ENCODE assay signal across 8 cellular contexts in genomic region chr4:56465599-56466295, GRCh38. TPM values are rescaled to one million over a fixed set of nuclear protein-coding genes. Genes with fewer than 3 reads are reported as not detected.
A peak's percentile ranks its signal among the peaks of the same experiment; 100 is the strongest.
DNase-seq lines count a peak whose midpoint lies in the region; ATAC-seq and TF ChIP-seq lines count a peak whose summit lies in the region.

No MANE protein-coding gene starts in this region.

- H3K4me2 ChIP-seq in mammary epithelial cell (ENCODE audit: insufficient read depth, low read depth, low read length): peak overlapping the region; percentile 82

- in situ Hi-C loops in mammary epithelial cell (cut with MboI; ENCODE audit: low sequenced_read_pairs in 2 of 2): loop anchor here in 1 of 2 donors (25.0 kb wide), 1 partner anchor 522 kb away; the partner anchor contains the start of genes NOA1 and POLR2B

- 46% methylated on average over 10 of the region's 10 CpGs for WGBS in mammary epithelial cell (ENCODE audit: low coverage, missing lambda C conversion rate)

- no peak overlapping the region for H3K4me3 ChIP-seq in CD4-positive, alpha-beta memory T cell (ENCODE audit: low read length in 2 of 2)
- H3K4me3 ChIP-seq in mammary epithelial cell (replicated peaks in 1 of 3; ENCODE audit: insufficient read depth in 1 of 3, low read depth in 2 of 3, low read length in 3 of 3): peak overlapping the region; percentile 74 to 100 (median 99)

- H3K9ac ChIP-seq in mammary epithelial cell (ENCODE audit: insufficient read depth, low read length): peak overlapping the region; percentile 100

- no peaks in the 10 kb centered on the region for H3K27me3 ChIP-seq in CD4-positive, alpha-beta memory T cell (ENCODE audit: insufficient read depth, low read length)
- no peaks in the 10 kb centered on the region for H3K27me3 ChIP-seq in mammary epithelial cell (ENCODE audit: insufficient read depth, low read length)

- peaks cover 50% of the 10 kb centered on the region for H3K4me1 ChIP-seq in CD4-positive, alpha-beta memory T cell (ENCODE audit: insufficient read depth, low read length)
- peaks cover 10% of the 10 kb centered on the region for H3K4me1 ChIP-seq in mammary epithelial cell (ENCODE audit: insufficient read depth, low read length)

- POLR2A ChIA-PET in CD4-positive, alpha-beta memory T cell (lab: Charles Lee; ENCODE audit: partially characterized antibody): interaction anchor here (1.0 to 4.2 kb wide), 8 partner anchors 22 to 517 kb away, joined by 3 to 49 read pairs (median 5); partner anchors contain the start of genes AASDH, CEP135, NOA1 and PAICS
- POLR2A ChIA-PET in naive thymus-derived CD8-positive, alpha-beta T cell (lab: Charles Lee): interaction anchor here (0.6 to 5.4 kb wide), 7 partner anchors 22 to 611 kb away, joined by 3 to 85 read pairs (median 5); partner anchors contain the start of genes PAICS, PPAT and REST

- H3K36me3 Mint-ChIP-seq in CD4-positive, alpha-beta memory T cell: peaks cover 11 to 41% of the 10 kb centered on the region in 2 donors
- H3K36me3 Mint-ChIP-seq in naive thymus-derived CD8-positive, alpha-beta T cell: peaks cover 5 to 36% (median 11%) of the 10 kb centered on the region in 3 donors

- TF ChIP-seq CTCF in mammary epithelial cell (conservative IDR thresholded peaks at IDR 0.05 in 1 of 2, IDR thresholded peaks at IDR 0.05 in 1 of 2; ENCODE audit: extremely low read depth in 1 of 2, insufficient read depth in 1 of 2, low read depth in 1 of 2, low read length in 2 of 2): no peak

- H2AFZ ChIP-seq in mammary epithelial cell (ENCODE audit: low read depth, low read length): no peak overlapping the region

- intact Hi-C loops in CD4-positive, alpha-beta memory T cell (cut with micrococcal nuclease): loop anchor here (5.0 kb wide), 1 partner anchor 37 kb away; no protein-coding TSS in a partner anchor
- intact Hi-C loops in mammary epithelial cell (cut with micrococcal nuclease): loop anchor here (5.0 kb wide), 1 partner anchor 38 kb away; no protein-coding TSS in a partner anchor

- H3K4me3 Mint-ChIP-seq in CD4-positive, alpha-beta memory T cell: peak overlapping the region; percentile 94 to 100 (median 98)
- peak overlapping the region; percentile 92 to 100 (median 99) for H3K4me3 Mint-ChIP-seq in naive thymus-derived CD8-positive, alpha-beta T cell

- dilution Hi-C loops in mammary epithelial cell (cut with HindIII; ENCODE audit: low sequenced_read_pairs): no loop called here

- CTCF ChIA-PET in CD4-positive, alpha-beta memory T cell (lab: Charles Lee; ENCODE audit: partially characterized antibody): interaction anchor here (0.6 to 2.5 kb wide), 8 partner anchors 13 to 512 kb away, joined by 3 to 11 read pairs (median 4); partner anchors contain the start of genes NOA1, PAICS and PPAT
- CTCF ChIA-PET in mammary epithelial cell (lab: Charles Lee; ENCODE audit: low non-redundant PET): no interaction called here

- peak overlapping the region; percentile 29 to 99 (median 97) for H3K27ac Mint-ChIP-seq in CD4-positive, alpha-beta memory T cell
- peak overlapping the region; percentile 24 to 100 (median 98) for H3K27ac Mint-ChIP-seq in naive thymus-derived CD8-positive, alpha-beta T cell

- no peak for ATAC-seq in naive thymus-derived CD8-positive, alpha-beta T cell
- ATAC-seq in HG03097 (IDR thresholded peaks at IDR 0.05; ENCODE audit: low FRiP score, unreplicated experiment): no peak

- H3K79me2 ChIP-seq in mammary epithelial cell (ENCODE audit: insufficient read depth, low read length): peaks cover 89% of the 10 kb centered on the region

- BruUV-seq in mammary epithelial cell (replicated peaks; lab: Mats Ljungman, UMichigan): no TSS peak

- DNase-seq in CD4-positive, alpha-beta memory T cell: no peak
- DNase-seq in LoVo (ENCODE audit: low spot score): peak; percentile 7
- peak; percentile 56 for DNase-seq in mammary epithelial cell
- no peak for DNase-seq in naive thymus-derived CD8-positive, alpha-beta T cell
- DNase-seq in activated gamma-delta T cell (lab: John Stamatoyannopoulos, UW): no peak
- no peak for DNase-seq in NCI-H2029 treated with DMSO at 0.1 percent for 48 hours (lab: John Stamatoyannopoulos, UW)
- DNase-seq in CD1c-positive myeloid dendritic cell (ENCODE audit: extremely low spot score): no peak

- peaks cover 44 to 69% (median 57%) of the 10 kb centered on the region in 4 donors for H3K4me1 Mint-ChIP-seq in CD4-positive, alpha-beta memory T cell
- peaks cover 25 to 70% (median 66%) of the 10 kb centered on the region in 4 donors for H3K4me1 Mint-ChIP-seq in naive thymus-derived CD8-positive, alpha-beta T cell

- H3K27me3 Mint-ChIP-seq in CD4-positive, alpha-beta memory T cell: no peaks in the 10 kb centered on the region
- H3K27me3 Mint-ChIP-seq in naive thymus-derived CD8-positive, alpha-beta T cell: no peaks in the 10 kb centered on the region

- no peaks in the 10 kb centered on the region for H4K20me1 ChIP-seq in mammary epithelial cell (ENCODE audit: insufficient read depth, low read length)

- no peaks in the 10 kb centered on the region for H3K9me3 ChIP-seq in CD4-positive, alpha-beta memory T cell (ENCODE audit: control insufficient read depth in 1 of 2, low read length in 2 of 2)
- no peaks in the 10 kb centered on the region for H3K9me3 ChIP-seq in mammary epithelial cell (replicated peaks; ENCODE audit: insufficient read depth, low read length)

- H3K36me3 ChIP-seq in CD4-positive, alpha-beta memory T cell (ENCODE audit: insufficient read depth, low read length): no peaks in the 10 kb centered on the region
- peaks cover 12% of the 10 kb centered on the region for H3K36me3 ChIP-seq in mammary epithelial cell (ENCODE audit: insufficient read depth, low read length)

- no peaks in the 10 kb centered on the region for H3K9me3 Mint-ChIP-seq in CD4-positive, alpha-beta memory T cell
- no peaks in the 10 kb centered on the region for H3K9me3 Mint-ChIP-seq in naive thymus-derived CD8-positive, alpha-beta T cell

- peak overlapping the region; percentile 2 for H3K27ac ChIP-seq in CD4-positive, alpha-beta memory T cell (ENCODE audit: low read depth, low read length)
- peak overlapping the region; percentile 99 for H3K27ac ChIP-seq in mammary epithelial cell (ENCODE audit: insufficient read depth, low read depth, low read length)

RNA-seq across cellular contexts. Expression of gene SRP72, which starts 1.7 kb away (rescaled TPM):
- total RNA-seq in CD4-positive, alpha-beta memory T cell: 100 to 1,000 TPM; 104 to 107 TPM
- polyA plus RNA-seq in CD4-positive, alpha-beta memory T cell: 100 to 1,000 TPM; 148 to 165 TPM
- total RNA-seq in mammary epithelial cell: 100 to 1,000 TPM in 1 of 2 donors, 10 to 100 TPM in 1; 91.2 to 190 TPM
- polyA plus RNA-seq in mammary epithelial cell: 149 TPM
- 183 TPM for polyA minus RNA-seq in mammary epithelial cell
- total RNA-seq in naive thymus-derived CD8-positive, alpha-beta T cell: 100 to 1,000 TPM; 124 to 126 TPM
- 100 to 1,000 TPM; 152 to 174 (median 170) TPM for polyA plus RNA-seq in naive thymus-derived CD8-positive, alpha-beta T cell

RNA-seq across cellular contexts. Expression of gene PAICS, which starts 29.7 kb away (rescaled TPM):
- 10 to 100 TPM; 21.7 to 24.5 TPM for total RNA-seq in CD4-positive, alpha-beta memory T cell
- 10 to 100 TPM; 23.8 to 42.4 TPM for polyA plus RNA-seq in CD4-positive, alpha-beta memory T cell
- 100 to 1,000 TPM in 1 of 2 donors, 10 to 100 TPM in 1; 37.0 to 139 TPM for total RNA-seq in mammary epithelial cell
- polyA plus RNA-seq in mammary epithelial cell: 144 TPM
- 154 TPM for polyA minus RNA-seq in mammary epithelial cell
- total RNA-seq in naive thymus-derived CD8-positive, alpha-beta T cell: 10 to 100 TPM; 34.3 to 36.8 TPM
- 10 to 100 TPM; 28.7 to 44.4 (median 37.4) TPM for polyA plus RNA-seq in naive thymus-derived CD8-positive, alpha-beta T cell

RNA-seq across cellular contexts. Expression of gene PPAT, which starts 30.3 kb away (rescaled TPM):
- total RNA-seq in CD4-positive, alpha-beta memory T cell: 10 to 100 TPM; 15.1 to 15.7 TPM
- polyA plus RNA-seq in CD4-positive, alpha-beta memory T cell: 10 to 100 TPM in 1 of 2 donors, 1 to 10 TPM in 1; 7.0 to 11.6 TPM
- 10 to 100 TPM; 20.0 to 28.4 TPM for total RNA-seq in mammary epithelial cell
- polyA plus RNA-seq in mammary epithelial cell: 12.4 TPM
- 21.0 TPM for polyA minus RNA-seq in mammary epithelial cell
- 10 to 100 TPM; 15.1 to 18.5 TPM for total RNA-seq in naive thymus-derived CD8-positive, alpha-beta T cell
- 10 to 100 TPM; 10.9 to 15.2 (median 11.7) TPM for polyA plus RNA-seq in naive thymus-derived CD8-positive, alpha-beta T cell

RNA-seq across cellular contexts. Expression of gene ARL9, which starts 39.8 kb away (rescaled TPM):
- under 1 TPM in 1 of 2 experiments, not detected in 1; 0.35 TPM for total RNA-seq in CD4-positive, alpha-beta memory T cell
- polyA plus RNA-seq in CD4-positive, alpha-beta memory T cell: under 1 TPM in 1 of 2 donors, not detected in 1; 0.14 TPM
- under 1 TPM; 0.17 to 0.42 TPM for total RNA-seq in mammary epithelial cell
- polyA plus RNA-seq in mammary epithelial cell: 0.57 TPM
- not detected for polyA minus RNA-seq in mammary epithelial cell
- total RNA-seq in naive thymus-derived CD8-positive, alpha-beta T cell: under 1 TPM; 0.55 to 0.86 TPM
- not detected for polyA plus RNA-seq in naive thymus-derived CD8-positive, alpha-beta T cell

Comparison
In these comparisons a context has a peak if more than half of its experiments do, and no peak if none do; other contexts are left out.
1. DNase-seq: peak in LoVo (single experiment) and mammary epithelial cell (single experiment); none in CD4-positive, alpha-beta memory T cell (0 of 5), naive thymus-derived CD8-positive, alpha-beta T cell (0 of 10), activated gamma-delta T cell (single experiment), NCI-H2029 treated with DMSO at 0.1 percent for 48 hours (single experiment) and CD1c-positive myeloid dendritic cell (single experiment).
2. H3K4me3 ChIP-seq: peak in mammary epithelial cell (3 of 3); none in CD4-positive, alpha-beta memory T cell (0 of 2).